In genomic region chr3:141337523-141337854, GRCh38 we compare ENCODE assay signal across 21 cellular contexts. TPM values are rescaled to one million over a fixed set of nuclear protein-coding genes. Genes with fewer than 3 reads are reported as not detected.
DNase-seq lines count a peak whose midpoint lies in the region; ATAC-seq and TF ChIP-seq lines count a peak whose summit lies in the region.
"Had no signal": no experiment of that assay in that cellular context is flagged by ENCODE, and none has a peak within 500 bp of the region (broad histone marks: within the 10 kb centered on the region; RNA-seq: fewer than 3 reads in every experiment).

No MANE protein-coding gene starts in this region.

- H2BK120ac ChIP-seq in neuronal stem cell (ENCODE audit: low read depth, low read length): no peak overlapping the region

- no peaks in the 10 kb centered on the region for H3F3A ChIP-seq in GM23338 (replicated peaks; ENCODE audit: low read depth)

- H3K9me3 Mint-ChIP-seq in GM23338: no peaks in the 10 kb centered on the region; the same call in 2 of the 3 replicates
- H3K9me3 Mint-ChIP-seq in activated T-helper 17 cell treated with anti-CD3 and anti-CD28 coated beads, Interleukin-2, amount 50 U/mL, for 72 hours: no peaks in the 10 kb centered on the region
- H3K9me3 Mint-ChIP-seq: immature natural killer cell; stimulated activated naive CD8-positive, alpha-beta T cell treated with anti-CD3 and anti-CD28 coated beads, Interleukin-15, Interleukin-2, amounts not matched to agents 100 ng/mL and 50 ng/mL, for 24 hours had no signal

- no peak overlapping the region for H3K4me3 Mint-ChIP-seq in GM23338
- no peak overlapping the region for H3K4me3 Mint-ChIP-seq in activated T-helper 17 cell treated with anti-CD3 and anti-CD28 coated beads, Interleukin-2, amount 50 U/mL, for 72 hours
- H3K4me3 Mint-ChIP-seq: activated naive CD8-positive, alpha-beta T cell; immature natural killer cell; stimulated activated naive CD8-positive, alpha-beta T cell treated with anti-CD3 and anti-CD28 coated beads, Interleukin-15, Interleukin-2, amounts not matched to agents 100 ng/mL and 50 ng/mL, for 24 hours had no signal

- no peak overlapping the region for H3K23ac ChIP-seq in neuronal stem cell (ENCODE audit: low read depth, low read length, poor library complexity)

- no peaks in the 10 kb centered on the region for H3K79me2 ChIP-seq in GM23338 (replicated peaks; ENCODE audit: insufficient read depth)

- H3K4me3 ChIP-seq in neuronal stem cell (ENCODE audit: low read length in 2 of 2) (no peak overlapping the region), GM23338 (no peak overlapping the region), right lobe of liver (no peak overlapping the region)
- H3K4me3 ChIP-seq: gastroesophageal sphincter, skin epidermis, vagina had no signal

- no peak overlapping the region for H3K4ac ChIP-seq in neuronal stem cell (ENCODE audit: low read length)

- peaks cover 17% of the 10 kb centered on the region for H3K4me1 Mint-ChIP-seq in GM23338
- H3K4me1 Mint-ChIP-seq in activated T-helper 17 cell treated with anti-CD3 and anti-CD28 coated beads, Interleukin-2, amount 50 U/mL, for 72 hours: no peaks in the 10 kb centered on the region
- H3K4me1 Mint-ChIP-seq: immature natural killer cell had no signal

- H4K91ac ChIP-seq in neuronal stem cell (ENCODE audit: low read depth, low read length, poor library complexity): no peak overlapping the region

- no peak overlapping the region for H3K18ac ChIP-seq in neuronal stem cell (ENCODE audit: low read length)

- H2BK15ac ChIP-seq in neuronal stem cell (ENCODE audit: low read length): no peak overlapping the region

- H3K14ac ChIP-seq in neuronal stem cell (ENCODE audit: low read length): no peak overlapping the region

- H3K4me2 ChIP-seq in neuronal stem cell (ENCODE audit: insufficient read depth, low read length, poor library complexity, severe bottlenecking) (no peak overlapping the region), GM23338 (no peak overlapping the region)

- peaks cover 0 to 7% of the 10 kb centered on the region in 2 donors for H3K9me3 ChIP-seq in neuronal stem cell (replicated peaks in 1 of 2; ENCODE audit: control insufficient read depth in 2 of 2, insufficient read depth in 1 of 2, low read depth in 1 of 2, low read length in 2 of 2)
- H3K9me3 ChIP-seq in right lobe of liver: no peaks in the 10 kb centered on the region
- H3K9me3 ChIP-seq: BE2C, gastroesophageal sphincter, vagina had no signal

- no peak for TF ChIP-seq CTCF in GM23338 (conservative IDR thresholded peaks at IDR 0.05; ENCODE audit: low read depth in 2 of 2)
- no peak for TF ChIP-seq CTCF in right lobe of liver (IDR thresholded peaks at IDR 0.05)

- H3K36me3 ChIP-seq in neuronal stem cell (replicated peaks in 1 of 2; ENCODE audit: control insufficient read depth in 2 of 2, insufficient read depth in 2 of 2, low read length in 2 of 2) (no peaks in the 10 kb centered on the region), GM23338 (ENCODE audit: insufficient read depth) (no peaks in the 10 kb centered on the region), right lobe of liver (no peaks in the 10 kb centered on the region)
- H3K36me3 ChIP-seq: BE2C, gastroesophageal sphincter, vagina had no signal

- intact Hi-C loops in right lobe of liver (cut with DNase I): no loop called here

- H3K27me3 Mint-ChIP-seq in GM23338 (ENCODE audit: insufficient read depth, low read depth, poor library complexity): peaks cover 5% of the 10 kb centered on the region
- H3K27me3 Mint-ChIP-seq in activated T-helper 17 cell treated with anti-CD3 and anti-CD28 coated beads, Interleukin-2, amount 50 U/mL, for 72 hours: peaks cover 9% of the 10 kb centered on the region

- H3K9ac ChIP-seq in neuronal stem cell (ENCODE audit: low read depth, low read length, poor library complexity): no peak overlapping the region

- DNase-seq in DMS53 treated with DMSO at 0.1 percent for 48 hours (lab: John Stamatoyannopoulos, UW; ENCODE audit: unreplicated experiment): peak; percentile 68
- DNase-seq in NCI-H146 (lab: John Stamatoyannopoulos, UW): peak; percentile 97
- no peak for DNase-seq in caudate nucleus (lab: John Stamatoyannopoulos, UW)
- DNase-seq in neuronal stem cell (ENCODE audit: low spot score): no peak
- no peak for DNase-seq in GM23338 (ENCODE audit: low spot score)
- no peak for DNase-seq in right lobe of liver
- no peak for DNase-seq in stimulated activated naive CD8-positive, alpha-beta T cell treated with anti-CD3 and anti-CD28 coated beads, Interleukin-15, Interleukin-2, amounts not matched to agents 100 U/mL and 50 U/mL, for 24 hours
- DNase-seq: activated CD4-positive, alpha-beta T cell treated with anti-CD3 and anti-CD28 coated beads for 4 hours; BE2C; DMS 273 treated with DMSO at 0.1 percent for 48 hours; immature natural killer cell; KG1; NCI-H1930; NK-92 treated with Interleukin-12 subunit alpha and Interleukin-12 subunit beta, amount 100 ng/mL, for 24 hours; T1000 had no signal

- H3K36me3 Mint-ChIP-seq in GM23338 (ENCODE audit: low read depth): no peaks in the 10 kb centered on the region
- no peaks in the 10 kb centered on the region for H3K36me3 Mint-ChIP-seq in activated T-helper 17 cell treated with anti-CD3 and anti-CD28 coated beads, Interleukin-2, amount 50 U/mL, for 72 hours (ENCODE audit: low read depth)

- TF ChIP-seq POLR2A in right lobe of liver (IDR thresholded peaks at IDR 0.05): no peak

- H2AFZ ChIP-seq in neuronal stem cell (ENCODE audit: low read length): peak overlapping the region; percentile 69
- no peak overlapping the region; the same call in 1 of the 2 replicates for H2AFZ ChIP-seq in GM23338

- H3K9me2 ChIP-seq in GM23338 (ENCODE audit: insufficient read depth): peaks cover 6% of the 10 kb centered on the region; the same call in 1 of the 2 replicates

- H4K8ac ChIP-seq in neuronal stem cell (ENCODE audit: low read depth, low read length): no peak overlapping the region

- peaks cover 1 to 33% of the 10 kb centered on the region in 2 donors for H3K4me1 ChIP-seq in neuronal stem cell (ENCODE audit: control insufficient read depth in 2 of 2, insufficient read depth in 1 of 2, low read depth in 1 of 2, low read length in 2 of 2)
- H3K4me1 ChIP-seq in GM23338 (ENCODE audit: insufficient read depth): peaks cover 8% of the 10 kb centered on the region
- peaks cover 0 to 7% (median 0%) of the 10 kb centered on the region in 4 donors for H3K4me1 ChIP-seq in right lobe of liver
- H3K4me1 ChIP-seq: vagina had no signal

- no CpG with 5 or more reads among the region's 1 CpG for WGBS in neuronal stem cell (ENCODE audit: extremely low coverage in 2 of 2, insufficient read length in 2 of 2, insufficient replicate concordance in 1 of 2), 2 donors
- 93% methylated on average over 1 of the region's 1 CpG for WGBS in right lobe of liver (ENCODE audit: insufficient coverage, low coverage, low lambda C conversion rate, missing lambda C conversion rate)

- peak overlapping the region; percentile 20 for H3K27ac ChIP-seq in caudate nucleus (ENCODE audit: low read depth, low read length)
- no peak overlapping the region for H3K27ac ChIP-seq in neuronal stem cell (replicated peaks; ENCODE audit: low read length)
- no peak overlapping the region for H3K27ac ChIP-seq in GM23338 (ENCODE audit: low read depth)
- H3K27ac ChIP-seq in right lobe of liver: no peak overlapping the region
- H3K27ac ChIP-seq: gastroesophageal sphincter, vagina had no signal

- H3K27ac Mint-ChIP-seq in GM23338: no peak overlapping the region
- H3K27ac Mint-ChIP-seq in activated T-helper 17 cell treated with anti-CD3 and anti-CD28 coated beads, Interleukin-2, amount 50 U/mL, for 72 hours: no peak overlapping the region
- H3K27ac Mint-ChIP-seq: activated naive CD8-positive, alpha-beta T cell; immature natural killer cell; stimulated activated naive CD8-positive, alpha-beta T cell treated with anti-CD3 and anti-CD28 coated beads, Interleukin-15, Interleukin-2, amounts not matched to agents 100 ng/mL and 50 ng/mL, for 24 hours had no signal

- no peak overlapping the region for H2BK5ac ChIP-seq in neuronal stem cell (ENCODE audit: low read length)

- no peaks in the 10 kb centered on the region for H3K27me3 ChIP-seq in neuronal stem cell (ENCODE audit: control insufficient read depth in 3 of 3, insufficient read depth in 3 of 3, low read depth in 1 of 3, low read length in 3 of 3)
- H3K27me3 ChIP-seq in GM23338 (ENCODE audit: insufficient read depth): no peaks in the 10 kb centered on the region
- H3K27me3 ChIP-seq in right lobe of liver: no peaks in the 10 kb centered on the region
- H3K27me3 ChIP-seq: BE2C, gastroesophageal sphincter, vagina had no signal

- no peaks in the 10 kb centered on the region for H4K20me1 ChIP-seq in GM23338 (replicated peaks; ENCODE audit: insufficient read depth)

- H3K79me1 ChIP-seq in neuronal stem cell (ENCODE audit: low read depth, low read length): no peaks in the 10 kb centered on the region

- H2AK5ac ChIP-seq in neuronal stem cell (ENCODE audit: low read depth, low read length): no peak overlapping the region

- no peak overlapping the region for H2BK12ac ChIP-seq in neuronal stem cell (ENCODE audit: low read length)

- no peak for ATAC-seq in GM23338
- ATAC-seq in activated T-helper 17 cell treated with anti-CD3 and anti-CD28 coated beads, Interleukin-2, amount 50 U/mL, for 72 hours (replicated peaks): no peak
- ATAC-seq in right lobe of liver: no peak
- no peak for ATAC-seq in stimulated activated naive CD8-positive, alpha-beta T cell treated with anti-CD3 and anti-CD28 coated beads, Interleukin-15, Interleukin-2, amounts not matched to agents 100 U/mL and 50 U/mL, for 24 hours
- ATAC-seq: gastroesophageal sphincter had no signal

TF ChIP-seq in GM23338, 12 proteins besides CTCF, POLR2A, EP300 and RAD21:
- TF ChIP-seq STAT1 (IDR thresholded peaks at IDR 0.05; ENCODE audit: unreplicated experiment): no peak

RNA-seq across cellular contexts. Expression of gene ZBTB38, which starts 30.8 kb away (rescaled TPM):
- 7.1 TPM for polyA plus RNA-seq in neuronal stem cell (2013, experiment 1 of 2)
- 7.6 TPM for polyA plus RNA-seq in neuronal stem cell (2013, experiment 2 of 2)
- 11.5 and 12.4 TPM in 2 replicates for total RNA-seq in GM23338 (2014; rRNA removed; shearing (Covaris generic))
- polyA plus RNA-seq in GM23338 (2016; fragmentation: Nextera tagmentation; extraction: Ambion mirVana): 5.9 and 8.7 TPM in 2 replicates
- total RNA-seq in activated T-helper 17 cell treated with anti-CD3 and anti-CD28 coated beads, Interleukin-2, amount 50 U/mL, for 72 hours: 10 to 100 TPM; 33.3 to 45.6 TPM
- 10 to 100 TPM; 29.4 to 75.2 (median 36.6) TPM for total RNA-seq in right lobe of liver

Comparison
In these comparisons a context has a peak if more than half of its experiments do, and no peak if none do; other contexts are left out.
1. DNase-seq: peak in DMS53 treated with DMSO at 0.1 percent for 48 hours (single experiment) and NCI-H146 (single experiment); none in caudate nucleus (0 of 61), neuronal stem cell (single experiment), GM23338 (single experiment), right lobe of liver (0 of 3) and stimulated activated naive CD8-positive, alpha-beta T cell treated with anti-CD3 and anti-CD28 coated beads, Interleukin-15, Interleukin-2, amounts not matched to agents 100 U/mL and 50 U/mL, for 24 hours (single experiment).